ENCODE assay signal across 11 cellular contexts in genomic region chr3:197802505-197803459, GRCh38. TPM values are rescaled to one million over a fixed set of nuclear protein-coding genes. Genes with fewer than 3 reads are reported as not detected.
DNase-seq lines count a peak whose midpoint lies in the region; ATAC-seq and TF ChIP-seq lines count a peak whose summit lies in the region.
"Had no signal": no experiment of that assay in that cellular context is flagged by ENCODE, and none has a peak within 500 bp of the region (broad histone marks: within the 10 kb centered on the region; RNA-seq: fewer than 3 reads in every experiment).

No MANE protein-coding gene starts in this region.

- no peaks in the 10 kb centered on the region for H3K9me2 ChIP-seq in hepatocyte (replicated peaks; ENCODE audit: insufficient read depth)

- no peaks in the 10 kb centered on the region for H3K27me3 Mint-ChIP-seq in T-helper 17 cell

- no TSS peak for BruUV-seq in A673 (replicated peaks; lab: Mats Ljungman, UMichigan)

- peak overlapping the region; percentile 74 for H3K27ac Mint-ChIP-seq in T-helper 17 cell

- H3K36me3 Mint-ChIP-seq in T-helper 17 cell (ENCODE audit: low read depth): peaks cover 3% of the 10 kb centered on the region
- H3K36me3 Mint-ChIP-seq: activated naive CD4-positive, alpha-beta T cell treated with anti-CD3 and anti-CD28 coated beads, Interleukin-2, amount 50 U/mL, for 72 hours had no signal

- peaks cover 63% of the 10 kb centered on the region for H4K20me1 ChIP-seq in hepatocyte (ENCODE audit: insufficient read depth, poor library complexity, severe bottlenecking)

- no peak overlapping the region for H3K4me2 ChIP-seq in hepatocyte

- no peaks in the 10 kb centered on the region for H3K36me3 ChIP-seq in A673 (ENCODE audit: insufficient read depth, low read length, poor library complexity, severe bottlenecking)
- H3K36me3 ChIP-seq in hepatocyte (replicated peaks; ENCODE audit: insufficient read depth, low read depth): no peaks in the 10 kb centered on the region
- H3K36me3 ChIP-seq in heart left ventricle: peaks cover 0 to 6% (median 0%) of the 10 kb centered on the region in 9 donors

- peaks cover 98% of the 10 kb centered on the region for H3K79me2 ChIP-seq in hepatocyte

- H3K4me3 Mint-ChIP-seq in T-helper 17 cell: no peak overlapping the region

- TF ChIP-seq POLR2A in heart left ventricle (IDR thresholded peaks at IDR 0.05): no peak

- no peak overlapping the region for H2AFZ ChIP-seq in hepatocyte

- DNase-seq in A673 (ENCODE audit: low spot score) (peak; percentile 30), T-helper 17 cell (no peak), hepatocyte (ENCODE audit: low spot score) (no peak), pons (ENCODE audit: low spot score) (no peak), AG08395 (ENCODE audit: low spot score) (no peak), heart left ventricle (no peak)
- DNase-seq: GDM1, NCI-H1694 treated with DMSO at 0.1 percent for 48 hours had no signal

- intact Hi-C loops in A673 (cut with micrococcal nuclease; ENCODE audit: unreplicated experiment) (no loop called here), heart left ventricle (cut with DNase I) (no loop called here)

- H3K4me3 ChIP-seq in A673 (ENCODE audit: low read depth, low read length, poor library complexity, severe bottlenecking) (no peak overlapping the region), hepatocyte (no peak overlapping the region), heart left ventricle (no peak overlapping the region)

- no peaks in the 10 kb centered on the region for H3K9me3 ChIP-seq in A673 (ENCODE audit: low read depth, low read length, poor library complexity, severe bottlenecking)
- no peaks in the 10 kb centered on the region for H3K9me3 ChIP-seq in T-helper 17 cell (ENCODE audit: control insufficient read depth, low read length, poor library complexity, severe bottlenecking)
- H3K9me3 ChIP-seq in hepatocyte (ENCODE audit: low read depth): no peaks in the 10 kb centered on the region
- no peaks in the 10 kb centered on the region for H3K9me3 ChIP-seq in heart left ventricle

- WGBS in hepatocyte (ENCODE audit: low lambda C conversion rate, missing lambda C conversion rate): 86% methylated on average over 9 of the region's 9 CpGs
- WGBS in heart left ventricle, 4 donors: 76 to 85% (median 77%) methylated on average over 9 of the region's 9 CpGs

- H3K4me1 ChIP-seq in A673 (ENCODE audit: insufficient read depth, low read length, poor library complexity, severe bottlenecking) (peaks cover 14% of the 10 kb centered on the region), hepatocyte (ENCODE audit: insufficient read depth) (no peaks in the 10 kb centered on the region), heart left ventricle (peaks cover 0 to 51% (median 26%) of the 10 kb centered on the region in 12 donors)

- CTCF ChIA-PET in A673 (lab: Charles Lee): no interaction called here

- ATAC-seq in T-helper 17 cell (peak; percentile 44), GM19463 (IDR thresholded peaks at IDR 0.05; ENCODE audit: unreplicated experiment) (no peak), heart left ventricle (no peak)

- peaks cover 40% of the 10 kb centered on the region for H3K4me1 Mint-ChIP-seq in T-helper 17 cell

- POLR2A ChIA-PET in A673 (lab: Charles Lee; ENCODE audit: low non-redundant PET): no interaction called here

- H3K27me3 ChIP-seq in A673 (replicated peaks; ENCODE audit: insufficient read depth, low read depth, low read length, poor library complexity) (no peaks in the 10 kb centered on the region), hepatocyte (no peaks in the 10 kb centered on the region), heart left ventricle (no peaks in the 10 kb centered on the region)

- H3K27ac ChIP-seq in A673 (ENCODE audit: low read depth, low read length, poor library complexity, severe bottlenecking) (peak overlapping the region; percentile 49), hepatocyte (no peak overlapping the region), heart left ventricle (no peak overlapping the region)

- TF ChIP-seq CTCF in A673 (conservative IDR thresholded peaks at IDR 0.05; ENCODE audit: low read depth, low read length) (peak; percentile 6; the same call in 1 of the 2 replicates), GM12872 (IDR thresholded peaks at IDR 0.05; ENCODE audit: insufficient read depth, low read depth, low read length) (peak; percentile 29; the same call in 1 of the 3 replicates), hepatocyte (IDR thresholded peaks at IDR 0.05; ENCODE audit: poor library complexity) (peak; percentile 23), heart left ventricle (IDR thresholded peaks at IDR 0.05) (peak in 1 of 12 donors; percentile 4)

RNA-seq across cellular contexts. Expression of gene LRCH3, which starts 11.7 kb away (rescaled TPM):
- total RNA-seq in A673 (2021) (67.8 and 71.8 TPM in 2 replicates), T-helper 17 cell (10 to 100 TPM; 48.6 to 56.8 TPM), hepatocyte (38.5 and 43.9 TPM in 2 replicates), heart left ventricle (10 to 100 TPM; 17.9 to 40.3 (median 28.6) TPM)
- polyA plus RNA-seq in hepatocyte (18.0 and 22.5 TPM in 2 replicates), heart left ventricle (10 to 100 TPM; 11.1 to 12.6 TPM)

RNA-seq across cellular contexts. Expression of gene FYTTD1, which starts 53.1 kb away (rescaled TPM):
- total RNA-seq in A673 (2021) (89.7 and 93.8 TPM in 2 replicates), T-helper 17 cell (10 to 100 TPM; 52.0 to 67.1 TPM), hepatocyte (43.2 and 51.0 TPM in 2 replicates), heart left ventricle (10 to 100 TPM; 49.1 to 93.6 (median 76.3) TPM)
- polyA plus RNA-seq in hepatocyte (24.2 and 32.1 TPM in 2 replicates), heart left ventricle (10 to 100 TPM; 19.0 to 44.9 TPM)
